Comparison of ENCODE assay signal across 8 cellular contexts in genomic region chrX:136496768-136497555, GRCh38.
DNase-seq lines count a peak whose midpoint lies in the region; ATAC-seq and TF ChIP-seq lines count a peak whose summit lies in the region.

No MANE protein-coding gene starts in this region.

- peak; percentile 81 for ATAC-seq in GM19035 (IDR thresholded peaks at IDR 0.05; ENCODE audit: unreplicated experiment)
- peak; percentile 87 for ATAC-seq in HG03280 (IDR thresholded peaks at IDR 0.05; ENCODE audit: unreplicated experiment)

- H3K4me3 ChIP-seq in AG10803 (ENCODE audit: low read length): peak overlapping the region; percentile 75

- TF ChIP-seq CTCF in AG10803 (conservative IDR thresholded peaks at IDR 0.05; ENCODE audit: low read length): no peak

- DNase-seq in AG10803 (ENCODE audit: low read depth): peak; percentile 79
- DNase-seq in NCI-H345 treated with DMSO at 0.1 percent for 48 hours (lab: John Stamatoyannopoulos, UW; ENCODE audit: unreplicated experiment): peak; percentile 64
- DNase-seq in activated CD4-positive, CD25-positive, alpha-beta regulatory T cell treated with anti-CD3 and anti-CD28 coated beads, Interleukin-2, amount 50 U/mL, for 16 hours (ENCODE audit: low read depth, low spot score): peak; percentile 73
- DNase-seq in central memory CD4-positive, alpha-beta T cell: peak; percentile 88
- peak; percentile 86 for DNase-seq in islet precursor cell
- DNase-seq in stimulated activated CD4-positive, alpha-beta T cell treated with anti-CD3 and anti-CD28 coated beads, Interleukin-12 subunit alpha, Interleukin-12 subunit beta, amount 100 ng/mL, for 24 hours (ENCODE audit: low read depth in 2 of 2): peak; percentile 67 to 79

Comparison
In these comparisons a context has a peak if more than half of its experiments do, and no peak if none do; other contexts are left out.
1. Peak in every context shown above with its lines: DNase-seq, ATAC-seq and H3K4me3 ChIP-seq.